In genomic region chr3:194056731-194057415, GRCh38 we compare ENCODE assay signal across 1 cellular context.
TF ChIP-seq lines count a peak whose summit lies in the region.

No MANE protein-coding gene starts in this region.

TF ChIP-seq in HCT116, 20 proteins besides CTCF, POLR2A, EP300 and RAD21 (continued from another document):
- TF ChIP-seq REST (IDR thresholded peaks at IDR 0.05; ENCODE audit: low read depth) (no peak), JUND (IDR thresholded peaks at IDR 0.05) (no peak), FOSL1 (IDR thresholded peaks at IDR 0.05; ENCODE audit: low read depth) (no peak), ZFX (IDR thresholded peaks at IDR 0.05) (no peak), EZH2phosphoT487 (IDR thresholded peaks at IDR 0.05; ENCODE audit: borderline replicate concordance) (no peak)
